8 cellular contexts compared by ENCODE assay signal in the genomic region with DNA sequence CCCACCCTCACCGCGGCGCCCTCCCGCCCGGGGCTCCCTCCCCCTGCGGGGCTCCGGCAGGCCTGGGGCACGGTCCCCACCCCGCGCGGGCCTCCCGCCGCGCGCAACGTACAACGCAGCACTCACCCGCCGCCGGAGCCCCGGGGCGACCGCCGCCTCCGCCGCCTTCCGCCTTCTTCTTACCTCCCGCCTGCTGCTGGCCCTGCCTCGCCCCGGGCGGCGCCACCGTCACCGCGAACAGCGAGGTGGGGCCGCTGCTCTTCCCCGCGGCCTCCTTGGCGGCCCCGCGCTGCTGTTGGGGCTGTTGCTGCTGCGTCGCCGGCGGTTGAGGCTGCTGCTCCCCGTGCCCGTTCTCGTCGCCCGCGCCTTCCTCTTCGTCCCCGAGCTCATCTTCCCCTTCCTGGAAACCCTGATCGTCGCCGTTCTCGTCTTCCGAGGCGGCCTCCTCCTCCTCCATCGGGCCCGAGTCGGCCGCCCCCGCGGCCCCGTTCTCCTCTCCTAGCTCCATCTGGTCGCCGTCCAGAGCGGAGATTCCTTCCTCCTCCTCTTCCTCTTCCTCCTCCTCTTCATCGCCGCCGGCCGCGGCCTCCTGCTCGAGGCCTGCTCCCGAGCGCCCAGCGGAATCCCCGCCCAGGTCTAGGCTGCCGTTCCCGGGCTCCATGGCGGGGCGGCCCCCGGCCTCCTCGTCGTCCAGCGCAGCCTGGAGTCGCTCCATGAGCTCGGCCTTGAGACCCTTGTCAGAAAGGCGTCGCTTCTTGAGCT. TPM values are rescaled to one million over a fixed set of nuclear protein-coding genes. Genes with fewer than 3 reads are reported as not detected.
DNase-seq lines count a peak whose midpoint lies in the region; ATAC-seq and TF ChIP-seq lines count a peak whose summit lies in the region.

No MANE protein-coding gene starts in this region.

- CTCF ChIA-PET in activated CD8-positive, alpha-beta T cell treated with anti-CD3 and anti-CD28 coated beads, Interleukin-2, amount 10 ng/mL, durations not matched to agents 7 days and 5 days (lab: Charles Lee) = interaction anchor here (0.8 to 6.8 kb wide), 10 partner anchors 8 to 179 kb away, joined by 3 to 39 read pairs (median 7); a partner anchor contains a TSS

- DNase-seq in DMS 273 (lab: John Stamatoyannopoulos, UW; ENCODE audit: unreplicated experiment) = peak; percentile 62
- no peak for DNase-seq in DMS 273 treated with DMSO at 0.1 percent for 48 hours (lab: John Stamatoyannopoulos, UW)
- no peak for DNase-seq in activated CD8-positive, alpha-beta T cell treated with anti-CD3 and anti-CD28 coated beads, Interleukin-2, amount 10 ng/mL, durations not matched to agents 7 days and 5 days
- DNase-seq in fibroblast of the aortic adventitia (ENCODE audit: low read depth) = no peak
- DNase-seq in posterior cingulate gyrus = peak in 8 of 10 donors; percentile 9 to 85 (median 26)
- no peak for DNase-seq in GM19238 (ENCODE audit: insufficient read length, low spot score)
- DNase-seq in HK-2 (ENCODE audit: unreplicated experiment) = no peak

- no peaks in the 10 kb centered on the region for H3K27me3 Mint-ChIP-seq in activated CD8-positive, alpha-beta T cell treated with anti-CD3 and anti-CD28 coated beads, Interleukin-2, amount 10 ng/mL, durations not matched to agents 7 days and 5 days (ENCODE audit: low read depth)

- POLR2A ChIA-PET in activated CD8-positive, alpha-beta T cell treated with anti-CD3 and anti-CD28 coated beads, Interleukin-2, amount 10 ng/mL, durations not matched to agents 7 days and 5 days (lab: Charles Lee) = interaction anchor here (1.0 to 6.6 kb wide), 20 partner anchors 9 to 1609 kb away, joined by 3 to 180 read pairs (median 8); a partner anchor contains a TSS

- peak overlapping the region; percentile 95 for H3K4me3 ChIP-seq in fibroblast of the aortic adventitia (ENCODE audit: low read depth, low read length)

- TF ChIP-seq CTCF in fibroblast of the aortic adventitia (IDR thresholded peaks at IDR 0.05; ENCODE audit: insufficient read depth, low read length) = no peak

- intact Hi-C loops in posterior cingulate gyrus (cut with DNase I) = loop anchor here (1.0 to 10.0 kb wide), 6 partner anchors 28 to 1701 kb away; a partner anchor contains a TSS

- no peaks in the 10 kb centered on the region for H3K9me3 Mint-ChIP-seq in activated CD8-positive, alpha-beta T cell treated with anti-CD3 and anti-CD28 coated beads, Interleukin-2, amount 10 ng/mL, durations not matched to agents 7 days and 5 days (ENCODE audit: insufficient read depth)

- H3K4me1 Mint-ChIP-seq in activated CD8-positive, alpha-beta T cell treated with anti-CD3 and anti-CD28 coated beads, Interleukin-2, amount 10 ng/mL, durations not matched to agents 7 days and 5 days (ENCODE audit: low read depth) = peaks cover 43% of the 10 kb centered on the region

- H3K4me3 Mint-ChIP-seq in activated CD8-positive, alpha-beta T cell treated with anti-CD3 and anti-CD28 coated beads, Interleukin-2, amount 10 ng/mL, durations not matched to agents 7 days and 5 days = peak overlapping the region; percentile 93

- peak; percentile 17 for ATAC-seq in HG03159 (IDR thresholded peaks at IDR 0.05; ENCODE audit: unreplicated experiment)
- ATAC-seq in activated CD8-positive, alpha-beta T cell treated with anti-CD3 and anti-CD28 coated beads, Interleukin-2, amount 10 ng/mL, durations not matched to agents 7 days and 5 days = peak; percentile 1

- H3K36me3 Mint-ChIP-seq in activated CD8-positive, alpha-beta T cell treated with anti-CD3 and anti-CD28 coated beads, Interleukin-2, amount 10 ng/mL, durations not matched to agents 7 days and 5 days (ENCODE audit: low read depth) = peaks cover 42% of the 10 kb centered on the region

- peak overlapping the region; percentile 96 for H3K27ac Mint-ChIP-seq in activated CD8-positive, alpha-beta T cell treated with anti-CD3 and anti-CD28 coated beads, Interleukin-2, amount 10 ng/mL, durations not matched to agents 7 days and 5 days

RNA-seq across cellular contexts. Expression of a gene that starts 0.7 kb away (rescaled TPM):
- total RNA-seq in activated CD8-positive, alpha-beta T cell treated with anti-CD3 and anti-CD28 coated beads, Interleukin-2, amount 10 ng/mL, durations not matched to agents 7 days and 5 days = 100 to 1,000 TPM; 432 to 435 TPM
- total RNA-seq in fibroblast of the aortic adventitia (ENCODE audit: low replicate concordance) = 348 and 773 TPM in 2 replicates

RNA-seq across cellular contexts. Expression of a gene that starts 28.2 kb away (rescaled TPM):
- 10 to 100 TPM; 31.3 to 33.6 TPM for total RNA-seq in activated CD8-positive, alpha-beta T cell treated with anti-CD3 and anti-CD28 coated beads, Interleukin-2, amount 10 ng/mL, durations not matched to agents 7 days and 5 days
- 44.2 and 98.5 TPM in 2 replicates for total RNA-seq in fibroblast of the aortic adventitia (ENCODE audit: low replicate concordance)

Comparison
In these comparisons a context has a peak if more than half of its experiments do, and no peak if none do; other contexts are left out.
1. DNase-seq: peak in DMS 273 (single experiment) and posterior cingulate gyrus (8 of 10); none in DMS 273 treated with DMSO at 0.1 percent for 48 hours (single experiment), activated CD8-positive, alpha-beta T cell treated with anti-CD3 and anti-CD28 coated beads, Interleukin-2, amount 10 ng/mL, durations not matched to agents 7 days and 5 days (single experiment), fibroblast of the aortic adventitia (single experiment), GM19238 (single experiment) and HK-2 (single experiment).